In genomic region chr14:30484976-30485375, GRCh38 we compare ENCODE assay signal across 23 cellular contexts.
"Had no signal": no experiment of that assay in that cellular context is flagged by ENCODE, and none has a peak within 500 bp of the region (broad histone marks: within the 10 kb centered on the region; RNA-seq: fewer than 3 reads in every experiment).

No MANE protein-coding gene starts in this region.

- ATAC-seq: activated CD4-positive, CD25-positive, alpha-beta regulatory T cell treated with anti-CD3 and anti-CD28 coated beads, Interleukin-2, amount 50 U/mL, for 24 hours; activated naive CD8-positive, alpha-beta T cell treated with anti-CD3 and anti-CD28 coated beads, Interleukin-2, amount 50 U/mL, for 24 hours; naive thymus-derived CD4-positive, alpha-beta T cell had no signal

- H3K4me3 ChIP-seq: right atrium auricular region, smooth muscle cell, suprapubic skin, tibial nerve had no signal

- DNase-seq: activated CD4-positive, alpha-beta T cell treated with anti-CD3 and anti-CD28 coated beads for 48 hours; activated CD4-positive, alpha-beta T cell treated with anti-CD3 and anti-CD28 coated beads, Interleukin-2, amount 50 U/mL, for 48 hours; activated CD8-positive, alpha-beta memory T cell treated with anti-CD3 and anti-CD28 coated beads for 24 hours; activated gamma-delta T cell treated with Interleukin-2 at 50 U/mL for 16 hours; activated naive CD8-positive, alpha-beta T cell treated with anti-CD3 and anti-CD28 coated beads, Interleukin-2, amount 50 U/mL, for 24 hours; activated T-cell treated with anti-CD3 and anti-CD28 coated beads, Interleukin-2, amount 50 U/mL, for 1 hour; amygdala; caudate nucleus; head of caudate nucleus; hippocampal formation; midbrain; naive thymus-derived CD4-positive, alpha-beta T cell; occipital lobe; stimulated activated CD4-positive, alpha-beta T cell treated with anti-CD3 and anti-CD28 coated beads, Interleukin-15, amount 100 ng/mL, for 24 hours; stimulated activated CD4-positive, alpha-beta T cell treated with anti-CD3 and anti-CD28 coated beads, Interleukin-2, amount 100 ng/mL, for 24 hours; stimulated activated naive CD4-positive, alpha-beta T cell; SW 1271; T-helper 9 cell had no signal
